ENCODE assay signal across 19 cellular contexts in the genomic region with DNA sequence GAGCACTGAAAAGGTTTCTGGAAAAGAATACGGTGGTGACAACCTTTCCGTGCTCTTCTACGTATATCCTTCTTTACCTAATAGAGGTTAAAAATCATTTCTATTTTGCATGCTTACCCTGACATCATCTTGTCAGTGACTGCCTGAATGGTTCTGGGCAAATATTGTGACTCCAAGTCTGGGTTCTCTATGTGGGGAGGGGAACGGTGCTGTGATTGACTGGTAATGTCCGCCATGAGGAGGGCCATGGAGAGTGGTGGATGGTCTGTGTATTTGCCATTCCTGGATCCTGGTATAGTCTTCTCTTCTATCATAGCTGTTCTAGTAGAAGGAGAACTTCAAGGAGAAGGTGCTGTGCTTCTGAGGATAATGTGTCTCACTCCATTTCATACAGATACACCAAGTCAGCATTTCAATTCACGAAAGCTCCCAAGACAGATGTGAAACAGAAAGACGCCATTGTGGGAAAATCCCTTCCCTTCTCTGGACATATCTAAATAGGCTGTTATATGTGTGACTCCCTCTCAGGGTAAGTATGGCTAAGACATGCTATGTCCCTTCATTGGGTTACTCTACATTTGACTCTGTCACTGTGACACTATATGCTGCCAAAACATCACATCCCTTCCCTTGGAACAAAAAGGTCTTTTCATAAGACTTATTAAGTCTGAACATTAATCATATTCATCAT. TPM values are rescaled to one million over a fixed set of nuclear protein-coding genes. Genes with fewer than 3 reads are reported as not detected.
A peak's percentile ranks its signal among the peaks of the same experiment; 100 is the strongest.
DNase-seq lines count a peak whose midpoint lies in the region; ATAC-seq and TF ChIP-seq lines count a peak whose summit lies in the region.
"Had no signal": no experiment of that assay in that cellular context is flagged by ENCODE, and none has a peak within 500 bp of the region (broad histone marks: within the 10 kb centered on the region; RNA-seq: fewer than 3 reads in every experiment).

No MANE protein-coding gene starts in this region.

- peak overlapping the region; percentile 68 for H2AFZ ChIP-seq in HCT116 (ENCODE audit: low read depth, low read length, poor library complexity, severe bottlenecking)

- H3K79me2 ChIP-seq in HCT116 (ENCODE audit: insufficient read depth, low read length): no peaks in the 10 kb centered on the region

- no peak overlapping the region for H3K9ac ChIP-seq in HCT116 (ENCODE audit: low read length)

- no peaks in the 10 kb centered on the region for H3K9me2 ChIP-seq in HCT116 (ENCODE audit: insufficient read depth)

- no peak for TF ChIP-seq POLR2A in HCT116 (IDR thresholded peaks at IDR 0.05; ENCODE audit: borderline replicate concordance, extremely low read depth, insufficient read depth, insufficient read length)

- H3K4me3 ChIP-seq in HCT116 (replicated peaks in 1 of 2; ENCODE audit: low read depth in 1 of 2, low read length in 2 of 2): no peak overlapping the region
- H3K4me3 ChIP-seq: A549, cardiac muscle cell had no signal

- no peak for ATAC-seq in HCT116
- peak; percentile 34 to 63 for ATAC-seq in activated naive CD4-positive, alpha-beta T cell treated with anti-CD3 and anti-CD28 coated beads, Interleukin-2, amount 50 U/mL, for 72 hours
- peak; percentile 63 for ATAC-seq in stimulated activated effector memory CD8-positive, alpha-beta T cell treated with anti-CD3 and anti-CD28 coated beads, Interleukin-12 subunit alpha, Interleukin-12 subunit beta, amount 100 ng/mL, for 72 hours
- no peak for ATAC-seq in HG03469 (IDR thresholded peaks at IDR 0.05; ENCODE audit: unreplicated experiment)
- no peak for ATAC-seq in GM18517 (IDR thresholded peaks at IDR 0.05; ENCODE audit: unreplicated experiment)
- no peak for ATAC-seq in left cardiac atrium
- ATAC-seq: A549 had no signal

- H3K4me3 Mint-ChIP-seq in activated CD4-positive, alpha-beta T cell treated with anti-CD3 and anti-CD28 coated beads, Interleukin-2, amount 10 ng/mL, durations not matched to agents 7 days and 5 days: no peak overlapping the region
- no peak overlapping the region for H3K4me3 Mint-ChIP-seq in stimulated activated effector memory CD8-positive, alpha-beta T cell treated with anti-CD3 and anti-CD28 coated beads, Interleukin-12 subunit alpha, Interleukin-12 subunit beta, amount 100 ng/mL, for 72 hours
- H3K4me3 Mint-ChIP-seq: activated CD4-positive, alpha-beta memory T cell treated with anti-CD3 and anti-CD28 coated beads, Interleukin-2, amount 10 ng/mL, durations not matched to agents 7 days and 5 days had no signal

- no peak for DNase-seq in activated CD4-positive, alpha-beta T cell treated with anti-CD3 and anti-CD28 coated beads, Interleukin-2, amount 10 ng/mL, durations not matched to agents 7 days and 5 days
- DNase-seq in activated CD4-positive, alpha-beta T cell treated with anti-CD3 and anti-CD28 coated beads for 4 hours: no peak
- no peak for DNase-seq in HCT116 (ENCODE audit: low read depth, low spot score)
- DNase-seq in activated naive CD4-positive, alpha-beta T cell treated with anti-CD3 and anti-CD28 coated beads, Interleukin-2, amount 50 U/mL, for 72 hours (ENCODE audit: low spot score in 2 of 2): no peak
- DNase-seq in stimulated activated effector memory CD8-positive, alpha-beta T cell treated with anti-CD3 and anti-CD28 coated beads, Interleukin-12 subunit alpha, Interleukin-12 subunit beta, amount 100 ng/mL, for 72 hours (ENCODE audit: low spot score in 2 of 2): no peak
- DNase-seq in left cardiac atrium: no peak
- DNase-seq: activated CD4-positive, alpha-beta memory T cell treated with anti-CD3 and anti-CD28 coated beads, Interleukin-2, amount 10 ng/mL, durations not matched to agents 7 days and 5 days; Calu3; effector CD4-positive, alpha-beta T cell; KG1; midbrain; NCI-H1417 treated with DMSO at 0.1 percent for 48 hours; NCI-H345; T1000; trophoblast cell had no signal

- BruUV-seq in HCT116 (replicated peaks; lab: Mats Ljungman, UMichigan): no TSS peak

- no peak overlapping the region for H3K4me2 ChIP-seq in HCT116 (ENCODE audit: low read length)
- H3K4me2 ChIP-seq: A549 had no signal

- H3K9me3 ChIP-seq in HCT116 (ENCODE audit: control insufficient read depth in 1 of 2, insufficient read depth in 1 of 2, low read depth in 1 of 2, low read length in 2 of 2): no peaks in the 10 kb centered on the region
- H3K9me3 ChIP-seq: A549 had no signal

- peaks cover 0 to 11% of the 10 kb centered on the region in 2 experiments; a peak in 1 of 4 replicates for H3K4me1 ChIP-seq in HCT116 (ENCODE audit: control insufficient read depth in 1 of 2, insufficient read depth in 2 of 2, low read length in 2 of 2)
- H3K4me1 ChIP-seq: A549 had no signal

- H3K4me1 Mint-ChIP-seq in activated CD4-positive, alpha-beta T cell treated with anti-CD3 and anti-CD28 coated beads, Interleukin-2, amount 10 ng/mL, durations not matched to agents 7 days and 5 days: peaks cover 48% of the 10 kb centered on the region
- peaks cover 32% of the 10 kb centered on the region for H3K4me1 Mint-ChIP-seq in stimulated activated effector memory CD8-positive, alpha-beta T cell treated with anti-CD3 and anti-CD28 coated beads, Interleukin-12 subunit alpha, Interleukin-12 subunit beta, amount 100 ng/mL, for 72 hours

- H4K20me1 ChIP-seq in HCT116 (ENCODE audit: insufficient read depth): no peaks in the 10 kb centered on the region

- peaks cover 8% of the 10 kb centered on the region for H3K36me3 Mint-ChIP-seq in activated CD4-positive, alpha-beta T cell treated with anti-CD3 and anti-CD28 coated beads, Interleukin-2, amount 10 ng/mL, durations not matched to agents 7 days and 5 days (ENCODE audit: low read depth)
- peaks cover 5 to 9% of the 10 kb centered on the region in 2 donors for H3K36me3 Mint-ChIP-seq in activated naive CD4-positive, alpha-beta T cell treated with anti-CD3 and anti-CD28 coated beads, Interleukin-2, amount 50 U/mL, for 72 hours
- no peaks in the 10 kb centered on the region for H3K36me3 Mint-ChIP-seq in stimulated activated effector memory CD8-positive, alpha-beta T cell treated with anti-CD3 and anti-CD28 coated beads, Interleukin-12 subunit alpha, Interleukin-12 subunit beta, amount 100 ng/mL, for 72 hours

- no peaks in the 10 kb centered on the region for H3K36me3 ChIP-seq in HCT116 (ENCODE audit: control insufficient read depth in 1 of 2, insufficient read depth in 2 of 2, low read length in 2 of 2)
- H3K36me3 ChIP-seq: cardiac muscle cell had no signal

- H3K27ac ChIP-seq in HCT116 (ENCODE audit: low read depth, low read length): no peak overlapping the region
- H3K27ac ChIP-seq: A549, cardiac muscle cell had no signal

- RAD21 ChIA-PET in HCT116 (lab: Charles Lee; ENCODE audit: low non-redundant PET in 1 of 2, low total read pairs in 2 of 2, uncharacterized antibody in 2 of 2, unreplicated experiment in 2 of 2): no interaction called here

- no peak for TF ChIP-seq CTCF in HCT116 (IDR thresholded peaks at IDR 0.05 in 2 of 3, conservative IDR thresholded peaks at IDR 0.05 in 1 of 3; ENCODE audit: borderline replicate concordance in 1 of 3, insufficient read depth in 1 of 3, low read depth in 2 of 3, low read length in 2 of 3)

- TF ChIP-seq RAD21 in HCT116 (IDR thresholded peaks at IDR 0.05; ENCODE audit: low read depth): no peak

- H3K9me3 Mint-ChIP-seq in activated CD4-positive, alpha-beta T cell treated with anti-CD3 and anti-CD28 coated beads, Interleukin-2, amount 10 ng/mL, durations not matched to agents 7 days and 5 days: peaks cover 9% of the 10 kb centered on the region
- H3K9me3 Mint-ChIP-seq in activated naive CD4-positive, alpha-beta T cell treated with anti-CD3 and anti-CD28 coated beads, Interleukin-2, amount 50 U/mL, for 72 hours: peaks cover 0 to 3% of the 10 kb centered on the region in 2 donors
- no peaks in the 10 kb centered on the region for H3K9me3 Mint-ChIP-seq in stimulated activated effector memory CD8-positive, alpha-beta T cell treated with anti-CD3 and anti-CD28 coated beads, Interleukin-12 subunit alpha, Interleukin-12 subunit beta, amount 100 ng/mL, for 72 hours
- H3K9me3 Mint-ChIP-seq: activated CD4-positive, alpha-beta memory T cell treated with anti-CD3 and anti-CD28 coated beads, Interleukin-2, amount 10 ng/mL, durations not matched to agents 7 days and 5 days had no signal

- intact Hi-C loops in HCT116 (cut with micrococcal nuclease): no loop called here
- intact Hi-C loops in left cardiac atrium (cut with DNase I): no loop called here

- H3K27me3 ChIP-seq in HCT116 (ENCODE audit: insufficient read depth, low read length): no peaks in the 10 kb centered on the region
- H3K27me3 ChIP-seq: cardiac muscle cell had no signal

- peak overlapping the region; percentile 72 for H3K27ac Mint-ChIP-seq in activated CD4-positive, alpha-beta T cell treated with anti-CD3 and anti-CD28 coated beads, Interleukin-2, amount 10 ng/mL, durations not matched to agents 7 days and 5 days
- H3K27ac Mint-ChIP-seq in activated naive CD4-positive, alpha-beta T cell treated with anti-CD3 and anti-CD28 coated beads, Interleukin-2, amount 50 U/mL, for 72 hours: peak overlapping the region in 1 of 2 donors; percentile 81
- H3K27ac Mint-ChIP-seq in stimulated activated effector memory CD8-positive, alpha-beta T cell treated with anti-CD3 and anti-CD28 coated beads, Interleukin-12 subunit alpha, Interleukin-12 subunit beta, amount 100 ng/mL, for 72 hours: no peak overlapping the region

- CTCF ChIA-PET in activated CD4-positive, alpha-beta T cell treated with anti-CD3 and anti-CD28 coated beads, Interleukin-2, amount 10 ng/mL, durations not matched to agents 7 days and 5 days (lab: Charles Lee): interaction anchor here (2.0 kb wide), 1 partner anchor 11 kb away, joined by 8 read pairs; no protein-coding TSS in a partner anchor
- CTCF ChIA-PET in HCT116 (lab: Charles Lee): no interaction called here

- H3K27me3 Mint-ChIP-seq in activated CD4-positive, alpha-beta T cell treated with anti-CD3 and anti-CD28 coated beads, Interleukin-2, amount 10 ng/mL, durations not matched to agents 7 days and 5 days: no peaks in the 10 kb centered on the region
- H3K27me3 Mint-ChIP-seq: activated CD4-positive, alpha-beta memory T cell treated with anti-CD3 and anti-CD28 coated beads, Interleukin-2, amount 10 ng/mL, durations not matched to agents 7 days and 5 days had no signal

- POLR2A ChIA-PET in activated CD4-positive, alpha-beta T cell treated with anti-CD3 and anti-CD28 coated beads, Interleukin-2, amount 10 ng/mL, durations not matched to agents 7 days and 5 days (lab: Charles Lee): no interaction called here
- POLR2A ChIA-PET in HCT116 (lab: Charles Lee): no interaction called here

TF ChIP-seq in HCT116, 20 proteins besides CTCF, POLR2A, EP300 and RAD21 (continues in another document):
- TF ChIP-seq, protein P1, sequence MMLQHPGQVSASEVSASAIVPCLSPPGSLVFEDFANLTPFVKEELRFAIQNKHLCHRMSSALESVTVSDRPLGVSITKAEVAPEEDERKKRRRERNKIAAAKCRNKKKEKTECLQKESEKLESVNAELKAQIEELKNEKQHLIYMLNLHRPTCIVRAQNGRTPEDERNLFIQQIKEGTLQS (IDR thresholded peaks at IDR 0.05): no peak
- no peak for TF ChIP-seq ZFX (IDR thresholded peaks at IDR 0.05)

RNA-seq across cellular contexts. Expression of a gene that starts 46.3 kb away (rescaled TPM):
- total RNA-seq in activated CD4-positive, alpha-beta T cell treated with anti-CD3 and anti-CD28 coated beads, Interleukin-2, amount 10 ng/mL, durations not matched to agents 7 days and 5 days: 10 to 100 TPM; 97.1 to 99.7 TPM
- 176 TPM for total RNA-seq in HCT116 (2021; ENCODE audit: unreplicated experiment)
- 36.9 and 42.0 TPM in 2 replicates for polyA plus RNA-seq in HCT116 (2012)
- 10 to 100 TPM; 54.2 to 64.0 TPM for total RNA-seq in activated naive CD4-positive, alpha-beta T cell treated with anti-CD3 and anti-CD28 coated beads, Interleukin-2, amount 50 U/mL, for 72 hours
- total RNA-seq in left cardiac atrium: 10 to 100 TPM; 66.0 to 68.3 TPM

Comparison
In these comparisons a context has a peak if more than half of its experiments do, and no peak if none do; other contexts are left out.
1. ATAC-seq: peak in activated naive CD4-positive, alpha-beta T cell treated with anti-CD3 and anti-CD28 coated beads, Interleukin-2, amount 50 U/mL, for 72 hours (2 of 2) and stimulated activated effector memory CD8-positive, alpha-beta T cell treated with anti-CD3 and anti-CD28 coated beads, Interleukin-12 subunit alpha, Interleukin-12 subunit beta, amount 100 ng/mL, for 72 hours (single experiment); none in HCT116 (single experiment), HG03469 (single experiment), GM18517 (single experiment) and left cardiac atrium (0 of 2).